Comparison of ENCODE assay signal across 8 cellular contexts in the genomic region with DNA sequence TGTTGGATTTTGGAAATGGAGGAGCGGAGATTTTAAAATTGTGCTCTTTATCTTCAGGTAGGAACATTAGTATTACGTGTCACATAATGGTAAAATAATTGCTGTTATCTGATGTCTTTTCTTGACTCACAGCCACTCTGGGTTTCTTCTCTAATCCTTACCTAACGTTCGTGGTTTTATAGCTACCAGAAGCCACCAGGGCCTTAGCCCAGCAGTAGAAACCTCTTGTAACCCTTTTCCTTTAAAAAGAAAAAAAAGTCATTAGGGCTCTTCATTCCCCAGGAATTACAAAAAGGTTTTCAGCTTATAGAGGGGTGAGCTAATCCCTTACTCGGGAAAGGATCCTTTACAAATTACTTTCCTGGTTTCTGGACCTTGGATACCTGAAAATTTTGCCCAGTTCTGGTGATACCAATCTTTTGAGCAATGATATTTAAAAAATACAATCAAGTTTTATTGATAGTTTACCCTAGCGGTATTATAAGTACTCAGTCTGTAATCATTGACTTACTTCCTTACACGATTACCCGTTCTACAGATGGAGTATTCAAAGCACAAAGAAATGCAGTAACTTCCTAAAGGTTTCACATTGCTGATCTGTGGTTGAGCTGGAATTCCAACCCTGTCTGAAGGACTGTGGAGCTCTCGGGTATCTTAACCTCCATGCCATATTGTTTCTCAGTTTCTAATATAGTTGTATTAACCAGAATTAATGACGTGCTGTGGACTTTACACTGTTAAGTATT. TPM values are rescaled to one million over a fixed set of nuclear protein-coding genes. Genes with fewer than 3 reads are reported as not detected.
DNase-seq lines count a peak whose midpoint lies in the region; ATAC-seq and TF ChIP-seq lines count a peak whose summit lies in the region.

No MANE protein-coding gene starts in this region.

- no peak for TF ChIP-seq EP300 in tibial nerve (IDR thresholded peaks at IDR 0.05)

- peaks cover 0 to 5% (median 0%) of the 10 kb centered on the region in 5 experiments for H3K9me3 Mint-ChIP-seq in brain

- peaks cover 29% of the 10 kb centered on the region for H3K4me1 Mint-ChIP-seq in brain

- H3K4me3 ChIP-seq in HUES64 (ENCODE audit: low read length) (peak overlapping the region; percentile 82), lower leg skin (ENCODE audit: low read depth, poor library complexity, severe bottlenecking) (peak overlapping the region; percentile 90), tibial nerve (peak overlapping the region; percentile 71 to 97 (median 86))

- peak overlapping the region; percentile 77 for H3K27ac ChIP-seq in C4-2B
- H3K27ac ChIP-seq in HUES64 (ENCODE audit: low read depth, low read length), result no peak overlapping the region; the same call in 1 of the 2 replicates
- H3K27ac ChIP-seq in tibial nerve, result peak overlapping the region; percentile 97 to 100 (median 100)

- TF ChIP-seq POLR2A in lower leg skin (IDR thresholded peaks at IDR 0.05), result no peak
- no peak for TF ChIP-seq POLR2A in tibial nerve (IDR thresholded peaks at IDR 0.05)

- no peak for DNase-seq in lower leg skin (ENCODE audit: low spot score in 2 of 2)
- DNase-seq in tibial nerve (ENCODE audit: low spot score in 2 of 2), result no peak
- no peak for DNase-seq in stimulated activated CD4-positive, alpha-beta T cell treated with anti-CD3 and anti-CD28 coated beads, Interleukin-2, amount 100 ng/mL, for 48 hours

- H3K4me3 Mint-ChIP-seq in brain, result peak overlapping the region; percentile 96 to 99 (median 98)

- WGBS in HUES64, result 31% methylated on average over 8 of the region's 10 CpGs
- WGBS in lower leg skin, 2 donors, result 35% methylated on average over 10 of the region's 10 CpGs
- 26 to 29% methylated on average over 10 of the region's 10 CpGs for WGBS in tibial nerve, 2 donors

- peaks cover 15% of the 10 kb centered on the region for H3K27me3 Mint-ChIP-seq in brain

- peaks cover 8% of the 10 kb centered on the region for H3K36me3 Mint-ChIP-seq in brain

- H3K27ac Mint-ChIP-seq in brain, result peak overlapping the region; percentile 95 to 100 (median 98)

- TF ChIP-seq CTCF in C4-2B (conservative IDR thresholded peaks at IDR 0.05), result no peak
- TF ChIP-seq CTCF in brain (conservative IDR thresholded peaks at IDR 0.05), result no peak
- no peak for TF ChIP-seq CTCF in lower leg skin (IDR thresholded peaks at IDR 0.05)
- TF ChIP-seq CTCF in tibial nerve (IDR thresholded peaks at IDR 0.05), result no peak

- H3K9me3 ChIP-seq in HUES64 (ENCODE audit: insufficient read depth, low read depth, low read length) (no peaks in the 10 kb centered on the region), tibial nerve (no peaks in the 10 kb centered on the region)

- H3K4me1 ChIP-seq in HUES64 (ENCODE audit: insufficient read depth, low read length), result peaks cover 20% of the 10 kb centered on the region
- peaks cover 0 to 31% (median 2%) of the 10 kb centered on the region in 4 donors for H3K4me1 ChIP-seq in tibial nerve

- peak overlapping the region; percentile 79 for H3K9ac ChIP-seq in HUES64 (ENCODE audit: low read depth, low read length)

- intact Hi-C loops in lower leg skin (cut with DNase I; ENCODE audit: low total_unique reads), result no loop called here

- ATAC-seq in GM21390 (IDR thresholded peaks at IDR 0.05; ENCODE audit: unreplicated experiment) (no peak), HG03159 (IDR thresholded peaks at IDR 0.05; ENCODE audit: unreplicated experiment) (no peak)

- H3K27me3 ChIP-seq in HUES64 (ENCODE audit: insufficient read depth, low read length) (no peaks in the 10 kb centered on the region), tibial nerve (no peaks in the 10 kb centered on the region)

- H3K36me3 ChIP-seq in HUES64 (ENCODE audit: insufficient read depth, low read length) (peaks cover 9% of the 10 kb centered on the region), tibial nerve (peaks cover 5 to 22% (median 11%) of the 10 kb centered on the region in 3 donors)

RNA-seq across cellular contexts. Expression of gene GABARAPL1, which starts 1.6 kb away (rescaled TPM):
- 37.3 TPM for polyA plus RNA-seq in HUES64 (2013, experiment 1 of 2)
- 51.2 TPM for polyA plus RNA-seq in HUES64 (2013, experiment 2 of 2)
- polyA plus RNA-seq in brain (ENCODE audit: insufficient read depth, low read depth, low replicate concordance), result 79.8 TPM
- total RNA-seq in lower leg skin (100 to 1,000 TPM in 1 of 4 donors, 10 to 100 TPM in 3; 48.7 to 102 (median 86.8) TPM), tibial nerve (100 to 1,000 TPM; 116 to 168 (median 160) TPM)

RNA-seq across cellular contexts. Expression of gene TMEM52B, which starts 35.5 kb away (rescaled TPM):
- polyA plus RNA-seq in HUES64 (2013, experiment 1 of 2), result not detected
- polyA plus RNA-seq in HUES64 (2013, experiment 2 of 2), result not detected
- polyA plus RNA-seq in brain (ENCODE audit: insufficient read depth, low read depth, low replicate concordance), result 0.20 TPM
- total RNA-seq in lower leg skin (not detected), tibial nerve (under 1 TPM in 1 of 4 donors, not detected in 3; 0.21 TPM)

RNA-seq across cellular contexts. Expression of gene OLR1, which starts 42.4 kb away (rescaled TPM):
- polyA plus RNA-seq in HUES64 (2013, experiment 1 of 2), result not detected
- 0.51 TPM for polyA plus RNA-seq in HUES64 (2013, experiment 2 of 2)
- polyA plus RNA-seq in brain (ENCODE audit: insufficient read depth, low read depth, low replicate concordance), result 0.88 TPM
- not detected for total RNA-seq in lower leg skin
- total RNA-seq in tibial nerve, result 10 to 100 TPM in 1 of 4 donors, 1 to 10 TPM in 2, under 1 TPM in 1; 0.84 to 18.1 (median 2.2) TPM
